In genomic region chr4:81113024-81113423, GRCh38 we compare ENCODE assay signal across 24 cellular contexts.
"Had no signal": no experiment of that assay in that cellular context is flagged by ENCODE, and none has a peak within 500 bp of the region (broad histone marks: within the 10 kb centered on the region; RNA-seq: fewer than 3 reads in every experiment).

No MANE protein-coding gene starts in this region.

- H3K9me3 ChIP-seq: left ventricle myocardium inferior, pancreas, prostate gland, sigmoid colon, spleen, suprapubic skin, thoracic aorta, tibial artery, uterus had no signal

- H3K27me3 Mint-ChIP-seq: naive B cell; stimulated activated naive CD8-positive, alpha-beta T cell treated with anti-CD3 and anti-CD28 coated beads, Interleukin-15, Interleukin-2, amounts not matched to agents 100 ng/mL and 50 ng/mL, for 24 hours; type B pancreatic cell had no signal

- DNase-seq: islet precursor cell; left ventricle myocardium inferior; mesendoderm; naive B cell; nucleus accumbens; pancreas; posterior cingulate gyrus; retina; right cardiac atrium; sigmoid colon; spleen; stimulated activated CD4-positive, alpha-beta T cell treated with anti-CD3 and anti-CD28 coated beads, Interleukin-4, amount 100 ng/mL, for 24 hours; stimulated activated naive CD4-positive, alpha-beta T cell; tibial artery; uterus had no signal

- ATAC-seq: pancreas; right cardiac atrium; stimulated activated effector memory CD8-positive, alpha-beta T cell treated with anti-CD3 and anti-CD28 coated beads, Interleukin-12 subunit alpha, Interleukin-12 subunit beta, amount 100 ng/mL, for 72 hours had no signal

- H3K4me3 Mint-ChIP-seq: mesothelial cell of epicardium; naive B cell; nephron; neural crest cell; stimulated activated effector memory CD8-positive, alpha-beta T cell treated with anti-CD3 and anti-CD28 coated beads, Interleukin-12 subunit alpha, Interleukin-12 subunit beta, amount 100 ng/mL, for 72 hours; stimulated activated naive CD8-positive, alpha-beta T cell treated with anti-CD3 and anti-CD28 coated beads, Interleukin-15, Interleukin-2, amounts not matched to agents 100 ng/mL and 50 ng/mL, for 24 hours; type B pancreatic cell had no signal

- H3K27ac Mint-ChIP-seq: mesothelial cell of epicardium; nephron; stimulated activated effector memory CD8-positive, alpha-beta T cell treated with anti-CD3 and anti-CD28 coated beads, Interleukin-12 subunit alpha, Interleukin-12 subunit beta, amount 100 ng/mL, for 72 hours; stimulated activated naive CD8-positive, alpha-beta T cell treated with anti-CD3 and anti-CD28 coated beads, Interleukin-15, Interleukin-2, amounts not matched to agents 100 ng/mL and 50 ng/mL, for 24 hours; type B pancreatic cell had no signal

- H3K36me3 Mint-ChIP-seq: mesothelial cell of epicardium; naive B cell; stimulated activated effector memory CD8-positive, alpha-beta T cell treated with anti-CD3 and anti-CD28 coated beads, Interleukin-12 subunit alpha, Interleukin-12 subunit beta, amount 100 ng/mL, for 72 hours; type B pancreatic cell had no signal

- H3K9me3 Mint-ChIP-seq: mesothelial cell of epicardium; naive B cell; nephron; neural crest cell; stimulated activated effector memory CD8-positive, alpha-beta T cell treated with anti-CD3 and anti-CD28 coated beads, Interleukin-12 subunit alpha, Interleukin-12 subunit beta, amount 100 ng/mL, for 72 hours; stimulated activated naive CD8-positive, alpha-beta T cell treated with anti-CD3 and anti-CD28 coated beads, Interleukin-15, Interleukin-2, amounts not matched to agents 100 ng/mL and 50 ng/mL, for 24 hours; type B pancreatic cell had no signal

- H3K4me1 Mint-ChIP-seq: mesothelial cell of epicardium, naive B cell, nephron had no signal
